In genomic region chr6:143348531-143348930, GRCh38 we compare ENCODE assay signal across 25 cellular contexts.
DNase-seq lines count a peak whose midpoint lies in the region; ATAC-seq and FAIRE-seq lines count a peak whose summit lies in the region.
"Had no signal": no experiment of that assay in that cellular context is flagged by ENCODE, and none has a peak within 500 bp of the region (broad histone marks: within the 10 kb centered on the region; RNA-seq: fewer than 3 reads in every experiment).

No MANE protein-coding gene starts in this region.

- ATAC-seq in activated CD8-positive, alpha-beta memory T cell treated with anti-CD3 and anti-CD28 coated beads, Interleukin-2, amount 10 ng/mL, durations not matched to agents 7 days and 5 days = no peak

- peaks cover 2% of the 10 kb centered on the region for H3K36me3 Mint-ChIP-seq in activated CD8-positive, alpha-beta memory T cell treated with anti-CD3 and anti-CD28 coated beads, Interleukin-2, amount 10 ng/mL, durations not matched to agents 7 days and 5 days

- H3K23ac ChIP-seq in mesenchymal stem cell (ENCODE audit: low read length in 2 of 2) = no peak overlapping the region

- no peaks in the 10 kb centered on the region for H3K4me1 ChIP-seq in mesenchymal stem cell (ENCODE audit: control insufficient read depth, insufficient read depth, low read depth, low read length)
- H3K4me1 ChIP-seq: BLaER1, HAP-1 had no signal

- H3K9me3 Mint-ChIP-seq in activated CD8-positive, alpha-beta memory T cell treated with anti-CD3 and anti-CD28 coated beads, Interleukin-2, amount 10 ng/mL, durations not matched to agents 7 days and 5 days (ENCODE audit: low read depth) = no peaks in the 10 kb centered on the region

- no peak overlapping the region for H3K27ac ChIP-seq in mesenchymal stem cell (ENCODE audit: low read length, poor library complexity, severe bottlenecking)
- H3K27ac ChIP-seq: 22Rv1, BLaER1, PC-9 had no signal

- no peak overlapping the region for H3K4me2 ChIP-seq in mesenchymal stem cell (ENCODE audit: low read length, poor library complexity, severe bottlenecking)
- H3K4me2 ChIP-seq: BLaER1, PC-9 had no signal

- no peaks in the 10 kb centered on the region for H3K4me1 Mint-ChIP-seq in activated CD8-positive, alpha-beta memory T cell treated with anti-CD3 and anti-CD28 coated beads, Interleukin-2, amount 10 ng/mL, durations not matched to agents 7 days and 5 days

- no peaks in the 10 kb centered on the region for H3K27me3 ChIP-seq in mesenchymal stem cell (ENCODE audit: control insufficient read depth in 1 of 2, insufficient read depth in 1 of 2, low read length in 2 of 2)
- H3K27me3 ChIP-seq: BLaER1 had no signal

- no peaks in the 10 kb centered on the region for H3K36me3 ChIP-seq in mesenchymal stem cell (ENCODE audit: control insufficient read depth in 1 of 2, insufficient read depth in 2 of 2, low read depth in 1 of 2, low read length in 2 of 2)
- H3K36me3 ChIP-seq: BLaER1, HAP-1 had no signal

- peak overlapping the region; percentile 7 for H3K9ac ChIP-seq in mesenchymal stem cell (ENCODE audit: low read length)
- H3K9ac ChIP-seq: BLaER1 had no signal

- CTCF ChIA-PET in activated CD8-positive, alpha-beta memory T cell treated with anti-CD3 and anti-CD28 coated beads, Interleukin-2, amount 10 ng/mL, durations not matched to agents 7 days and 5 days (lab: Charles Lee) = no interaction called here

- FAIRE-seq in A204.1 (lab: Jason Lieb, UNC) = peak; percentile 76
- FAIRE-seq: D721Med had no signal

- H2BK120ac ChIP-seq in mesenchymal stem cell (ENCODE audit: low read depth, low read length) = no peak overlapping the region

- no peak overlapping the region for H3K27ac Mint-ChIP-seq in activated CD8-positive, alpha-beta memory T cell treated with anti-CD3 and anti-CD28 coated beads, Interleukin-2, amount 10 ng/mL, durations not matched to agents 7 days and 5 days
- H3K27ac Mint-ChIP-seq: CD4-positive, alpha-beta T cell had no signal

- DNase-seq in HCEC 1CT = peak; percentile 50
- peak; percentile 39 for DNase-seq in dedifferentiated amniotic fluid mesenchymal stem cell (ENCODE audit: extremely low spot score)
- DNase-seq in mesenchymal stem cell = no peak
- no peak for DNase-seq in activated CD8-positive, alpha-beta memory T cell treated with anti-CD3 and anti-CD28 coated beads, Interleukin-2, amount 10 ng/mL, durations not matched to agents 7 days and 5 days
- no peak for DNase-seq in NK-92 treated with Interleukin-12 subunit alpha and Interleukin-12 subunit beta, amount 100 ng/mL, for 24 hours (lab: John Stamatoyannopoulos, UW)
- DNase-seq in NCI-H1105 treated with DMSO at 0.1 percent for 48 hours (lab: John Stamatoyannopoulos, UW) = no peak
- no peak for DNase-seq in activated effector memory CD4-positive, alpha-beta T cell treated with anti-CD3 and anti-CD28 coated beads, Interleukin-2, amount 50 U/mL, for 16 hours
- DNase-seq: CD4-positive, alpha-beta T cell; GOT3; Kasumi-1; MV-4-11; NCI-H1105; NCI-H146; NCI-H1930; NCI-H2107; NCI-H524; NCI-H774; PC-9; Right ventricle myocardium superior; RPMI8226 had no signal

- no CpG with 5 or more reads among the region's 1 CpG for WGBS in mesenchymal stem cell

- H3K4me3 ChIP-seq in mesenchymal stem cell (ENCODE audit: insufficient read depth in 1 of 2, low read depth in 1 of 2, low read length in 2 of 2) = no peak overlapping the region
- H3K4me3 ChIP-seq: BLaER1, HAP-1, PC-9 had no signal

- no peak overlapping the region for H3K14ac ChIP-seq in mesenchymal stem cell (ENCODE audit: low read length in 2 of 2)

- no peak overlapping the region for H3K4ac ChIP-seq in mesenchymal stem cell (ENCODE audit: low read depth in 1 of 2, low read length in 2 of 2)

- H3K4me3 Mint-ChIP-seq in activated CD8-positive, alpha-beta memory T cell treated with anti-CD3 and anti-CD28 coated beads, Interleukin-2, amount 10 ng/mL, durations not matched to agents 7 days and 5 days = no peak overlapping the region
- H3K4me3 Mint-ChIP-seq: CD4-positive, alpha-beta T cell had no signal

- H3K27me3 Mint-ChIP-seq in activated CD8-positive, alpha-beta memory T cell treated with anti-CD3 and anti-CD28 coated beads, Interleukin-2, amount 10 ng/mL, durations not matched to agents 7 days and 5 days = peaks cover 6% of the 10 kb centered on the region
- H3K27me3 Mint-ChIP-seq: CD4-positive, alpha-beta T cell had no signal

- H3K9me3 ChIP-seq in mesenchymal stem cell (ENCODE audit: control insufficient read depth, low read length) = no peaks in the 10 kb centered on the region
- H3K9me3 ChIP-seq: BLaER1, HAP-1 had no signal

- H4K8ac ChIP-seq in mesenchymal stem cell (ENCODE audit: low read length) = no peak overlapping the region

- no peak overlapping the region for H2BK12ac ChIP-seq in mesenchymal stem cell (ENCODE audit: low read length in 2 of 2)

- no peak overlapping the region for H2BK5ac ChIP-seq in mesenchymal stem cell (ENCODE audit: low read depth, low read length, poor library complexity, severe bottlenecking)

- H3K18ac ChIP-seq in mesenchymal stem cell (ENCODE audit: low read depth in 1 of 2, low read length in 2 of 2) = no peak overlapping the region

- no peak overlapping the region for H4K91ac ChIP-seq in mesenchymal stem cell (ENCODE audit: low read length)

- H3K79me1 ChIP-seq in mesenchymal stem cell (replicated peaks; ENCODE audit: low read length, poor library complexity, severe bottlenecking) = no peaks in the 10 kb centered on the region

- H2AK5ac ChIP-seq in mesenchymal stem cell (ENCODE audit: low read length, severe bottlenecking) = no peak overlapping the region

- H2AFZ ChIP-seq in mesenchymal stem cell (ENCODE audit: low read depth, low read length) = no peak overlapping the region
- H2AFZ ChIP-seq: PC-9 had no signal

- no peak overlapping the region for H2BK15ac ChIP-seq in mesenchymal stem cell (ENCODE audit: low read depth, poor library complexity, severe bottlenecking)

Comparison
In these comparisons a context has a peak if more than half of its experiments do, and no peak if none do; other contexts are left out.
1. DNase-seq: peak in HCEC 1CT (single experiment) and dedifferentiated amniotic fluid mesenchymal stem cell (single experiment); none in mesenchymal stem cell (single experiment), activated CD8-positive, alpha-beta memory T cell treated with anti-CD3 and anti-CD28 coated beads, Interleukin-2, amount 10 ng/mL, durations not matched to agents 7 days and 5 days (single experiment), NK-92 treated with Interleukin-12 subunit alpha and Interleukin-12 subunit beta, amount 100 ng/mL, for 24 hours (single experiment), NCI-H1105 treated with DMSO at 0.1 percent for 48 hours (single experiment) and activated effector memory CD4-positive, alpha-beta T cell treated with anti-CD3 and anti-CD28 coated beads, Interleukin-2, amount 50 U/mL, for 16 hours (single experiment).